ENCODE assay signal across 13 cellular contexts in genomic region chr2:106562826-106563594, GRCh38.
DNase-seq lines count a peak whose midpoint lies in the region; ATAC-seq, FAIRE-seq and TF ChIP-seq lines count a peak whose summit lies in the region.
"Had no signal": no experiment of that assay in that cellular context is flagged by ENCODE, and none has a peak within 500 bp of the region (broad histone marks: within the 10 kb centered on the region; RNA-seq: fewer than 3 reads in every experiment).

No MANE protein-coding gene starts in this region.

- WGBS in K562 (ENCODE audit: insufficient coverage, low coverage, missing lambda C conversion rate), result 3% methylated on average over 5 of the region's 6 CpGs

- TF ChIP-seq RAD21 in K562 (CRISPR knock-in tag; conservative IDR thresholded peaks at IDR 0.05 in 1 of 2, IDR thresholded peaks at IDR 0.05 in 1 of 2), result no peak

- H3K9ac ChIP-seq in K562 (ENCODE audit: insufficient read depth in 1 of 2, low read depth in 2 of 2, low read length in 2 of 2), result no peak overlapping the region

- no peaks in the 10 kb centered on the region for H3K9me3 ChIP-seq in K562 (replicated peaks; ENCODE audit: control insufficient read depth, insufficient read depth, low read depth, low read length)
- H3K9me3 ChIP-seq in vagina, result no peaks in the 10 kb centered on the region
- H3K9me3 ChIP-seq: neutrophil had no signal

- peaks cover 0 to under 1% of the 10 kb centered on the region in 2 experiments; a peak in 2 of 5 replicates for H3K27me3 ChIP-seq in K562 (ENCODE audit: control insufficient read depth in 2 of 2, insufficient read depth in 2 of 2, low read length in 2 of 2)
- H3K27me3 ChIP-seq in vagina, result no peaks in the 10 kb centered on the region

- CTCF ChIA-PET in K562 (lab: Yijun Ruan, JAX; ENCODE audit: low intra/inter-chr PET ratio), result no interaction called here

- TF ChIP-seq POLR2A in K562 (conservative IDR thresholded peaks at IDR 0.05), result no peak
- no peak for TF ChIP-seq POLR2A in vagina (IDR thresholded peaks at IDR 0.05)

- no peak overlapping the region for H2AFZ ChIP-seq in K562 (ENCODE audit: low read depth, low read length)

- H3K79me2 ChIP-seq in K562 (ENCODE audit: control insufficient read depth, insufficient read depth, low read length), result no peaks in the 10 kb centered on the region

- DNase-seq in left cardiac atrium, result no peak
- no peak for DNase-seq in cardiac septum (ENCODE audit: low spot score)
- no peak for DNase-seq in K562 (ENCODE audit: extremely low read depth in 1 of 4, low spot score in 3 of 4)
- DNase-seq in left lobe of liver (ENCODE audit: low spot score), result no peak
- DNase-seq in vagina (ENCODE audit: extremely low spot score in 2 of 2), result no peak
- DNase-seq in activated CD4-positive, alpha-beta T cell treated with anti-CD3 and anti-CD28 coated beads for 48 hours, result no peak
- DNase-seq in OCI-M2 (lab: John Stamatoyannopoulos, UW; ENCODE audit: unreplicated experiment), result no peak
- DNase-seq: activated B cell treated with CpG ODN at 0.5 μM for 24 hours; dermis blood vessel endothelial cell; NCI-H1436 treated with DMSO at 0.1 percent for 48 hours; stimulated activated CD4-positive, alpha-beta T cell treated with anti-CD3 and anti-CD28 coated beads, Interleukin-4, amount 100 ng/mL, for 4 hours had no signal

- no peak for TF ChIP-seq EP300 in K562 (IDR thresholded peaks at IDR 0.05; ENCODE audit: low read length)

- H3K27ac ChIP-seq in K562 (ENCODE audit: extremely low read depth, low read depth, low read length), result no peak overlapping the region
- H3K27ac ChIP-seq in vagina, result peak overlapping the region; percentile 40
- H3K27ac ChIP-seq: neutrophil had no signal

- no peak overlapping the region for H3K4me2 ChIP-seq in K562 (ENCODE audit: insufficient read depth, low read length)

- intact Hi-C loops in left cardiac atrium (cut with DNase I), result no loop called here
- intact Hi-C loops in cardiac septum (cut with DNase I), result no loop called here
- intact Hi-C loops in K562 (cut with micrococcal nuclease), result no loop called here
- intact Hi-C loops in vagina (cut with DNase I), result no loop called here

- H3K4me1 ChIP-seq in K562 (replicated peaks in 1 of 2; ENCODE audit: control insufficient read depth in 2 of 2, insufficient read depth in 2 of 2, low read length in 2 of 2), result no peaks in the 10 kb centered on the region
- peaks cover 46% of the 10 kb centered on the region for H3K4me1 ChIP-seq in vagina

- BruUV-seq in K562 (replicated peaks; lab: Mats Ljungman, UMichigan), result no TSS peak

- ATAC-seq in left cardiac atrium (peak; percentile 25 to 29), K562 (no peak), left lobe of liver (peak; percentile 57), GM19035 (IDR thresholded peaks at IDR 0.05; ENCODE audit: unreplicated experiment) (no peak)

- POLR2A ChIA-PET in K562 (lab: Yijun Ruan, JAX), result interaction anchor here (1.3 kb wide), 1 partner anchor 10 kb away, joined by 3 read pairs; no protein-coding TSS in a partner anchor

- no peak for FAIRE-seq in K562 (lab: Jason Lieb, UNC)

- TF ChIP-seq CTCF in K562 (IDR thresholded peaks at IDR 0.05 in 2 of 3, conservative IDR thresholded peaks at IDR 0.05 in 1 of 3; ENCODE audit: insufficient read depth in 2 of 3, low read depth in 1 of 3, low read length in 3 of 3) (peak in 2 of 3 experiments; percentile 9 to 14; a peak in 2 of 6 replicates), vagina (IDR thresholded peaks at IDR 0.05) (no peak)

- H3K4me3 ChIP-seq in K562 (no peak overlapping the region), vagina (no peak overlapping the region)

- in situ Hi-C loops in K562 (cut with MboI), result no loop called here

- H3K9me1 ChIP-seq in K562 (ENCODE audit: control insufficient read depth, insufficient read depth, low read length), result no peaks in the 10 kb centered on the region

- H3K36me3 ChIP-seq in K562 (ENCODE audit: control insufficient read depth, insufficient read depth, low read length) (no peaks in the 10 kb centered on the region), vagina (no peaks in the 10 kb centered on the region)
- H3K36me3 ChIP-seq: neutrophil had no signal

- H4K20me1 ChIP-seq in K562 (replicated peaks; ENCODE audit: control insufficient read depth, insufficient read depth, low read length), result no peaks in the 10 kb centered on the region

TF ChIP-seq in K562, 482 proteins besides CTCF, POLR2A, EP300 and RAD21 (continues in another document):
- TF ChIP-seq CBX1 (IDR thresholded peaks at IDR 0.05; ENCODE audit: low read depth) (no peak), TSC22D4 (tag; IDR thresholded peaks at IDR 0.05) (no peak), HMG20B (CRISPR knock-in tag; IDR thresholded peaks at IDR 0.05) (no peak), POLR2H (tag; IDR thresholded peaks at IDR 0.05; ENCODE audit: low read depth) (no peak), ARID3B (CRISPR knock-in tag; IDR thresholded peaks at IDR 0.05; ENCODE audit: borderline replicate concordance) (no peak), FOXJ2 (tag; IDR thresholded peaks at IDR 0.05) (no peak), ATF3 (IDR thresholded peaks at IDR 0.05) (no peak), ATF3 (CRISPR knock-in tag; conservative IDR thresholded peaks at IDR 0.05) (no peak), ZNF57 (CRISPR knock-in tag; IDR thresholded peaks at IDR 0.05) (no peak), CREB5 (CRISPR knock-in tag; IDR thresholded peaks at IDR 0.05) (no peak), TSHZ1 (CRISPR knock-in tag; IDR thresholded peaks at IDR 0.05) (no peak), ZNF511 (CRISPR knock-in tag; IDR thresholded peaks at IDR 0.05) (no peak)

Comparison
In these comparisons a context has a peak if more than half of its experiments do, and no peak if none do; other contexts are left out.
1. ATAC-seq: peak in left cardiac atrium (2 of 2) and left lobe of liver (single experiment); none in K562 (single experiment) and GM19035 (single experiment).
2. CTCF ChIP-seq: peak in K562 (2 of 3); none in vagina (0 of 3).